Comparison of ENCODE assay signal across 8 cellular contexts in the genomic region with DNA sequence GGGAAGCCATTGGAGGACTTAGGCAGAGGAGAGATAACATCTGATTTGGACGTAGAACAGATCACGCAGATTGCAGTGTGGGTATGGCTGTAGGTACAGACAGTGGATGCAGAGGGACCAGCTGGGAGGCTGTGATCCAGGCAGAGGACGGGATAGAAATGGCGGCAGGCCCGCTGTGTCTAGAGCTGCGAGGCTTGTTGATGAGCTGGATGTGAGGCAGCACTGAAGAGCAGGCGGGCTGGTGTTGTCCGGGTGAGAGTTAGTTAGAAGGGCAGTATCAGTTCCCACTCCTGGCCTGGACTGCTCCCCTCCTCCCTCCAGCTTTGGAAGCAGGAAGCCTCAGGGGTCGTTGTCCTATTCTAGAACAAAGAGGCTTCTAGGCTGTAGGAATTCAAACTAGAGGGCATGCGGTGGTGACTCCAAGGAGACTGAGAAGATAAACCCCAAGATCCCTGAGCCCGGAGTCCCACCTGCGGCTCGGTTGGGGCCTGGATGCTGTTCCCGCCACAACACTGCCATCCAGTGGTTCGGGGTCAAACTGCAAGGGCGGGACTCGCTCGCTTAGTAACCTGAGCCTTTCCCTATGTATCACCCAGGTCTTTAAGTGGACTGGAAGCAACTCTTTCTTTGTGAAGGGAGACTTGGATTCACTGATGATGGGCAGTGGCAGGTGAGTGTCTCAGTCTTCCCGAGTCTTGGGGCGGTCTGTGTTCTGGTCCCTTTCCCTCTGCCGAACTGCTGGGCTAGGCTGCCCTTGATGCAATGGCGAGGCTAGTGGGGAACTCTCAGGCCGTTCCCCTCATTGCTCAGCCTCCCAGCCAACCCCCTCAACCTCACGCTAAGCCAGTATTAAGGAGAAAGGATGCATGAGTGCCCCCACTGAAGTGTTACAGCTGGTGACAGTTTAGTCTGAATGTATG. TPM values are rescaled to one million over a fixed set of nuclear protein-coding genes. Genes with fewer than 3 reads are reported as not detected.
DNase-seq lines count a peak whose midpoint lies in the region; ATAC-seq, FAIRE-seq and TF ChIP-seq lines count a peak whose summit lies in the region.

No MANE protein-coding gene starts in this region.

- FAIRE-seq in HepG2 (lab: Jason Lieb, UNC): peak; percentile 92

- peak overlapping the region; percentile 65 for H3K27ac Mint-ChIP-seq in dendritic cell treated with granulocyte-macrophage colony-stimulating factor and Interleukin-4, amounts not matched to agents 40 ng/mL and 50 ng/mL, for 4 days

- H3K36me3 Mint-ChIP-seq in dendritic cell treated with granulocyte-macrophage colony-stimulating factor and Interleukin-4, amounts not matched to agents 40 ng/mL and 50 ng/mL, for 4 days (ENCODE audit: low read depth): peaks cover 66% of the 10 kb centered on the region

- TF ChIP-seq POLR2A in HepG2 (IDR thresholded peaks at IDR 0.05; ENCODE audit: insufficient read depth in 1 of 2, low read depth in 2 of 2, low read length in 2 of 2): 0 out of 4 replicates have a peak, but pooled peaks of 1 of the 2 experiments have one; percentile 10

- in situ Hi-C loops in HepG2 (cut with HindIII; ENCODE audit: extremely low pct_ligation_motif_present, low pct_unique_long_range_greater_than_20kb): loop anchor here (5.0 kb wide), 1 partner anchor 55 kb away; no protein-coding TSS in a partner anchor

- no peak for TF ChIP-seq EP300 in HepG2 (IDR thresholded peaks at IDR 0.05; ENCODE audit: low read depth in 2 of 2, low read length in 2 of 2)
- peak; percentile 35 for TF ChIP-seq EP300 in HepG2 (CRISPR knock-in tag; IDR thresholded peaks at IDR 0.05; ENCODE audit: borderline replicate concordance)

- H3K27me3 ChIP-seq in HepG2 (ENCODE audit: control insufficient read depth in 1 of 2, insufficient read depth in 2 of 2, low read length in 2 of 2): no peaks in the 10 kb centered on the region

- H3K27me3 Mint-ChIP-seq in dendritic cell treated with granulocyte-macrophage colony-stimulating factor and Interleukin-4, amounts not matched to agents 40 ng/mL and 50 ng/mL, for 4 days: no peaks in the 10 kb centered on the region

- POLR2A ChIA-PET in HepG2 (lab: Yijun Ruan, JAX): interaction anchor here (0.6 to 1.9 kb wide), 5 partner anchors 12 to 132 kb away, joined by 3 to 12 read pairs (median 9); a partner anchor contains a TSS

- no peaks in the 10 kb centered on the region for H3K79me2 ChIP-seq in HepG2 (ENCODE audit: insufficient read depth, low read length)

- H3K9me3 Mint-ChIP-seq in dendritic cell treated with granulocyte-macrophage colony-stimulating factor and Interleukin-4, amounts not matched to agents 40 ng/mL and 50 ng/mL, for 4 days: no peaks in the 10 kb centered on the region

- H4K20me1 ChIP-seq in HepG2 (ENCODE audit: insufficient read depth, low read length): no peaks in the 10 kb centered on the region

- peak overlapping the region; percentile 2 to 63 (median 35); a peak in 4 of 6 replicates for H3K4me3 ChIP-seq in HepG2 (replicated peaks in 1 of 3; ENCODE audit: insufficient read depth in 1 of 3, low read depth in 2 of 3, low read length in 3 of 3)

- H3K9me3 ChIP-seq in HepG2 (ENCODE audit: low read length): no peaks in the 10 kb centered on the region

- H3K36me3 ChIP-seq in HepG2 (replicated peaks in 1 of 2; ENCODE audit: control insufficient read depth in 1 of 2, insufficient read depth in 2 of 2, low read length in 2 of 2): peaks cover 3 to 9% of the 10 kb centered on the region in 2 experiments; a peak in 4 of 5 replicates

- ATAC-seq in HG03280 (IDR thresholded peaks at IDR 0.05; ENCODE audit: unreplicated experiment) (peak; percentile 71), HepG2 (peak; percentile 92), GM19328 (IDR thresholded peaks at IDR 0.05; ENCODE audit: unreplicated experiment) (no peak)

- CTCF ChIA-PET in HepG2 (lab: Yijun Ruan, JAX; ENCODE audit: low intra/inter-chr PET ratio, low total read pairs): interaction anchor here (0.6 to 5.2 kb wide), 7 partner anchors 22 to 170 kb away, joined by 3 to 59 read pairs (median 3); a partner anchor contains a TSS

- peak overlapping the region; percentile 97 for H3K4me2 ChIP-seq in HepG2 (ENCODE audit: low read depth, low read length)

- no TSS peak for BruUV-seq in HepG2 (replicated peaks; lab: Mats Ljungman, UMichigan)

- peak overlapping the region; percentile 68 for H3K4me3 Mint-ChIP-seq in dendritic cell treated with granulocyte-macrophage colony-stimulating factor and Interleukin-4, amounts not matched to agents 40 ng/mL and 50 ng/mL, for 4 days

- H2AFZ ChIP-seq in HepG2 (ENCODE audit: low read length): peak overlapping the region; percentile 89

- peak; percentile 99 for TF ChIP-seq RAD21 in HepG2 (CRISPR knock-in tag; IDR thresholded peaks at IDR 0.05)

- H3K4me1 Mint-ChIP-seq in dendritic cell treated with granulocyte-macrophage colony-stimulating factor and Interleukin-4, amounts not matched to agents 40 ng/mL and 50 ng/mL, for 4 days (ENCODE audit: low read depth): peaks cover 59% of the 10 kb centered on the region

- peak; percentile 80 for DNase-seq in DMS79 (lab: John Stamatoyannopoulos, UW)
- peak; percentile 52 for DNase-seq in NCI-H524 treated with DMSO at 0.1 percent for 48 hours (lab: John Stamatoyannopoulos, UW)
- DNase-seq in activated CD4-positive, alpha-beta T cell treated with anti-CD3 and anti-CD28 coated beads, Interleukin-2, amount 50 U/mL, for 1 hour: peak; percentile 80
- peak; percentile 80 for DNase-seq in HepG2 (ENCODE audit: low spot score)
- DNase-seq in stimulated activated CD4-positive, alpha-beta T cell treated with anti-CD3 and anti-CD28 coated beads, Interleukin-4, amount 100 ng/mL, for 1 hour: peak; percentile 86

- 21% methylated on average over 23 of the region's 24 CpGs for WGBS in HepG2 (ENCODE audit: low lambda C conversion rate)

- H3K27ac ChIP-seq in HepG2 (ENCODE audit: extremely low read length, insufficient read depth, low read length): no peak overlapping the region

- intact Hi-C loops in dendritic cell treated with granulocyte-macrophage colony-stimulating factor and Interleukin-4, amounts not matched to agents 40 ng/mL and 50 ng/mL, for 4 days (cut with micrococcal nuclease): loop anchor here (2.0 kb wide), 1 partner anchor 52 kb away; no protein-coding TSS in a partner anchor
- intact Hi-C loops in HepG2 (cut with micrococcal nuclease; ENCODE audit: unreplicated experiment): loop anchor here (1.0 kb wide), 4 partner anchors 15 to 95 kb away; a partner anchor contains a TSS

- TF ChIP-seq CTCF in HepG2 (CRISPR knock-in tag; IDR thresholded peaks at IDR 0.05): peak; percentile 100

- peak overlapping the region; percentile 38; the same call in 1 of the 2 replicates for H3K9ac ChIP-seq in HepG2 (ENCODE audit: insufficient read depth, low read depth, low read length)

- peaks cover 21% of the 10 kb centered on the region for H3K4me1 ChIP-seq in HepG2 (ENCODE audit: insufficient read depth, low read length)

TF ChIP-seq in HepG2, 621 proteins besides CTCF, POLR2A, EP300 and RAD21 (continues in another document):
- TF ChIP-seq, protein P1, sequence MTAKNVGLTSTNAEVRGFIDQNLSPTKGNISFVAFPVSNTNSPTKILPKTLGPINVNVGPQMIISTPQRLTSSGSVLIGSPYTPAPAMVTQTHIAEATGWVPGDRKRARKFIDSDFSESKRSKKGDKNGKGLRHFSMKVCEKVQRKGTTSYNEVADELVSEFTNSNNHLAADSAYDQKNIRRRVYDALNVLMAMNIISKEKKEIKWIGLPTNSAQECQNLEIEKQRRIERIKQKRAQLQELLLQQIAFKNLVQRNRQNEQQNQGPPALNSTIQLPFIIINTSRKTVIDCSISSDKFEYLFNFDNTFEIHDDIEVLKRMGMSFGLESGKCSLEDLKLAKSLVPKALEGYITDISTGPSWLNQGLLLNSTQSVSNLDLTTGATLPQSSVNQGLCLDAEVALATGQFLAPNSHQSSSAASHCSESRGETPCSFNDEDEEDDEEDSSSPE (CRISPR knock-in tag; IDR thresholded peaks at IDR 0.05): peak; percentile 73
- TF ChIP-seq ZNF558 (CRISPR knock-in tag; IDR thresholded peaks at IDR 0.05; ENCODE audit: borderline replicate concordance) (no peak), SCMH1 (CRISPR knock-in tag; IDR thresholded peaks at IDR 0.05; ENCODE audit: borderline replicate concordance) (no peak), SNAPC2 (CRISPR knock-in tag; IDR thresholded peaks at IDR 0.05) (0 out of 2 replicates have a peak, but pooled peaks have one; percentile 48), MAFG (CRISPR knock-in tag; IDR thresholded peaks at IDR 0.05) (no peak)
- TF ChIP-seq, protein P2, sequence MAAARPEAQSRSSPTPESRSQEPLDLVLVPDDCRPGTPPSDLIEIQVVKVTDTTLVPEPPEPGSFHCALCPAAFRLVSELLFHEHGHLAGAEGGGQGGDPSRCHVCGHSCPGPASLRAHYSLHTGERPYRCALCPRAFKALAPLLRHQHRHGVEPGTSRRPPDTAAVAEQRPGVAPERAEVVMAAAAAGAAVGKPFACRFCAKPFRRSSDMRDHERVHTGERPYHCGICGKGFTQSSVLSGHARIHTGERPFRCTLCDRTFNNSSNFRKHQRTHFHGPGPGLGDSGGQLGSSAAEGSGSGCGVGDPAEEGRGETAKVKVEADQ (CRISPR knock-in tag; IDR thresholded peaks at IDR 0.05; ENCODE audit: borderline replicate concordance): no peak

RNA-seq across cellular contexts. Expression of a gene that starts 11.2 kb away (rescaled TPM):
- 1.2 and 1.6 TPM in 2 replicates for total RNA-seq in HepG2 (2016; rRNA removed; fragmentation: Illumina TruSeq; extraction: Trizol)
- total RNA-seq in HepG2 (2016; cell fraction: cytosol; rRNA removed; fragmentation: Illumina TruSeq; extraction: Trizol; ENCODE audit: low read depth): 0.62 and 0.81 TPM in 2 replicates
- 1.4 and 1.9 TPM in 2 replicates for total RNA-seq in HepG2 (2016; cell fraction: insoluble cytoplasmic fraction; rRNA removed; fragmentation: Illumina TruSeq; extraction: Trizol)
- total RNA-seq in HepG2 (2016; cell fraction: membrane; rRNA removed; fragmentation: Illumina TruSeq; extraction: Trizol): 0.99 and 1.00 TPM in 2 replicates
- total RNA-seq in HepG2 (2016; cell fraction: nucleus; rRNA removed; fragmentation: Illumina TruSeq; extraction: Trizol): 0.91 and 1.4 TPM in 2 replicates
- polyA plus RNA-seq in HepG2 (2011; rRNA removed): 0.69 and 1.5 TPM in 2 replicates
- polyA plus RNA-seq in HepG2 (2011; cell fraction: cytosol; rRNA removed): 0.95 and 1.1 TPM in 2 replicates
- 0.54 and 1.2 TPM in 2 replicates for polyA plus RNA-seq in HepG2 (2011; cell fraction: nucleus; rRNA removed)
- polyA plus RNA-seq in HepG2 (2012): 0.45 and 1.3 TPM in 2 replicates
- 0.27 and 0.36 TPM in 2 replicates for polyA plus RNA-seq in HepG2 (2016; cell fraction: cytosol; fragmentation: Illumina TruSeq; extraction: Trizol; ENCODE audit: low read depth)
- 1.3 and 1.7 TPM in 2 replicates for polyA plus RNA-seq in HepG2 (2016; cell fraction: insoluble cytoplasmic fraction; fragmentation: Illumina TruSeq; extraction: Trizol; ENCODE audit: low read depth)
- 0.85 and 0.96 TPM in 2 replicates for polyA plus RNA-seq in HepG2 (2016; cell fraction: membrane; fragmentation: Illumina TruSeq; extraction: Trizol; ENCODE audit: low read depth)
- 0.45 and 0.70 TPM in 2 replicates for polyA plus RNA-seq in HepG2 (2016; cell fraction: nucleus; fragmentation: Illumina TruSeq; extraction: Trizol; ENCODE audit: insufficient read depth, low read depth)
- 1.4 TPM in 1 of 2 replicates, not detected in the other for polyA minus RNA-seq in HepG2 (2011; rRNA and poly(A)+ RNA removed; ENCODE audit: low replicate concordance)
- 1.2 TPM in 1 of 2 replicates, not detected in the other for polyA minus RNA-seq in HepG2 (2011; cell fraction: cytosol; rRNA and poly(A)+ RNA removed)
- polyA minus RNA-seq in HepG2 (2011; cell fraction: nucleus; rRNA and poly(A)+ RNA removed): 2.2 TPM in 2 replicates
